In genomic region chr1:167551359-167551758, GRCh38 we compare ENCODE assay signal across 1 cellular context.
A peak's percentile ranks its signal among the peaks of the same experiment; 100 is the strongest.
TF ChIP-seq lines count a peak whose summit lies in the region.

No MANE protein-coding gene starts in this region.

TF ChIP-seq in K562, 482 proteins besides CTCF, POLR2A, EP300 and RAD21 (continued from another document and continues in another):
- TF ChIP-seq CREB3L1 (IDR thresholded peaks at IDR 0.05; ENCODE audit: borderline replicate concordance, low read depth) (0 out of 2 replicates have a peak, but pooled peaks have one; percentile 6), ATF7 (IDR thresholded peaks at IDR 0.05) (peak; percentile 24; the same call in 1 of the 2 replicates), ZNF23 (CRISPR knock-in tag; IDR thresholded peaks at IDR 0.05) (no peak), MCM5 (IDR thresholded peaks at IDR 0.05; ENCODE audit: low read depth) (no peak), CEBPB (tag; IDR thresholded peaks at IDR 0.05) (peak; percentile 68), FUS (optimal IDR thresholded peaks at IDR 0.05; ENCODE audit: low read depth, low read length) (no peak), PCBP2 (IDR thresholded peaks at IDR 0.05; ENCODE audit: low read depth, low read length, poor library complexity, severe bottlenecking) (no peak), ZNF347 (CRISPR knock-in tag; IDR thresholded peaks at IDR 0.05; ENCODE audit: low read depth) (no peak), JUND (IDR thresholded peaks at IDR 0.05; ENCODE audit: borderline replicate concordance, low read depth, low read length) (0 out of 2 replicates have a peak, but pooled peaks have one; percentile 13), JUND (tag; IDR thresholded peaks at IDR 0.05; ENCODE audit: borderline replicate concordance, low read depth, low read length) (no peak), ZNF143 (CRISPR knock-in tag; IDR thresholded peaks at IDR 0.05) (no peak), RBM39 (optimal IDR thresholded peaks at IDR 0.05; ENCODE audit: low read depth, low read length) (no peak), SMARCE1 (IDR thresholded peaks at IDR 0.05) (no peak), THRAP3 (IDR thresholded peaks at IDR 0.05; ENCODE audit: borderline replicate concordance) (0 out of 2 replicates have a peak, but pooled peaks have one; percentile 7), ETV5 (CRISPR knock-in tag; IDR thresholded peaks at IDR 0.05; ENCODE audit: low read depth) (0 out of 2 replicates have a peak, but pooled peaks have one; percentile 24), NCOA6 (IDR thresholded peaks at IDR 0.05) (no peak), POLR2AphosphoS5 (IDR thresholded peaks at IDR 0.05; ENCODE audit: control insufficient read depth, insufficient read depth, low read depth, low read length) (peak; percentile 34; the same call in 1 of the 2 replicates), MEF2D (tag; conservative IDR thresholded peaks at IDR 0.05; ENCODE audit: low read depth) (no peak), FOXK2 (conservative IDR thresholded peaks at IDR 0.05 in 1 of 2, IDR thresholded peaks at IDR 0.05 in 1 of 2; ENCODE audit: low read depth in 2 of 2) (0 out of 4 replicates have a peak, but pooled peaks of 1 of the 2 experiments have one; percentile 12), MCM3 (IDR thresholded peaks at IDR 0.05) (no peak), SAFB (IDR thresholded peaks at IDR 0.05; ENCODE audit: borderline replicate concordance, low read depth, low read length) (no peak), ZNF318 (IDR thresholded peaks at IDR 0.05; ENCODE audit: borderline replicate concordance in 1 of 2, low read depth in 1 of 2) (no peak), KDM4B (IDR thresholded peaks at IDR 0.05; ENCODE audit: borderline replicate concordance in 2 of 2, low read depth in 1 of 2) (no peak), KDM5B (IDR thresholded peaks at IDR 0.05; ENCODE audit: insufficient replicate concordance, low read depth, low read length) (peak; percentile 54), MYC (IDR thresholded peaks at IDR 0.05; ENCODE audit: low read depth, low read length) (no peak), MYC (CRISPR knock-in tag; IDR thresholded peaks at IDR 0.05; ENCODE audit: borderline replicate concordance, low read depth) (no peak), GABPB2 (CRISPR knock-in tag; conservative IDR thresholded peaks at IDR 0.05) (no peak), CHAMP1 (IDR thresholded peaks at IDR 0.05) (no peak), HMBOX1 (IDR thresholded peaks at IDR 0.05) (peak; percentile 56; the same call in 1 of the 2 replicates), ZBTB11 (CRISPR knock-in tag; IDR thresholded peaks at IDR 0.05) (peak in 1 of 3 experiments; percentile 86; a peak in 2 of 6 replicates), CTBP1 (IDR thresholded peaks at IDR 0.05; ENCODE audit: borderline replicate concordance) (0 out of 2 replicates have a peak, but pooled peaks have one; percentile 18), ZNF133 (CRISPR knock-in tag; IDR thresholded peaks at IDR 0.05) (no peak), MXI1 (IDR thresholded peaks at IDR 0.05; ENCODE audit: low read depth, low read length) (0 out of 2 replicates have a peak, but pooled peaks have one; percentile 5), THRA (IDR thresholded peaks at IDR 0.05) (no peak), NRF1 (conservative IDR thresholded peaks at IDR 0.05 in 1 of 2, IDR thresholded peaks at IDR 0.05 in 1 of 2) (no peak; a peak in 1 of 4 replicates), EHMT2 (IDR thresholded peaks at IDR 0.05) (no peak)
